27 cellular contexts compared by ENCODE assay signal in the genomic region with DNA sequence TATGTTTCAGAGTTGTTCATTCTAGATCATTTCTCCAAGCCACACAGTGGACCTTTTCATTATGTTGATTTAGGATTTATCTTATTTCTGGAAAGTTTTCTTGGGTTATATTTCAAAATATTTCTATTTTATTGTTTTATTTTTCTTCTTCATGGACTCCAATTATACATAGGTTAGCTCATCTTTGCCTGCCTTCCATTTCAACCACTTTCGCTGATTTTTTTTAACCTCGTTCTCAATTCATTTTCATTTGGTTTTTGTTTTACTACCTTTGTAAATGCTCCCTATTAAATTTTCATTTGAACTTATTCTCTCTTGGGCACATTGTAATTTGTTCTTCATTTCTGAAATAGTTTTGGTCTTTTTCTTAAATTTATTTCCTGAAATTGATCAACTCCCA.
"Had no signal": no experiment of that assay in that cellular context is flagged by ENCODE, and none has a peak within 500 bp of the region (broad histone marks: within the 10 kb centered on the region; RNA-seq: fewer than 3 reads in every experiment).

No MANE protein-coding gene starts in this region.

- ATAC-seq: activated CD4-positive, alpha-beta T cell treated with anti-CD3 and anti-CD28 coated beads for 36 hours; activated CD8-positive, alpha-beta memory T cell treated with anti-CD3 and anti-CD28 coated beads, Interleukin-2, amount 10 ng/mL, durations not matched to agents 7 days and 5 days; activated CD8-positive, alpha-beta T cell treated with anti-CD3 and anti-CD28 coated beads, Interleukin-2, amount 10 ng/mL, durations not matched to agents 7 days and 5 days; activated naive CD8-positive, alpha-beta T cell treated with anti-CD3 and anti-CD28 coated beads, Interleukin-2, amount 50 U/mL, for 24 hours; body of pancreas; gastroesophageal sphincter; heart right ventricle had no signal

- DNase-seq: activated CD4-positive, alpha-beta memory T cell treated with anti-CD3 and anti-CD28 coated beads for 36 hours; activated CD4-positive, alpha-beta T cell treated with anti-CD3 and anti-CD28 coated beads for 36 hours; activated CD4-positive, alpha-beta T cell treated with anti-CD3 and anti-CD28 coated beads, Interleukin-2, amount 10 ng/mL, durations not matched to agents 24 days and 14 days; activated CD4-positive, CD25-positive, alpha-beta regulatory T cell; activated CD4-positive, CD25-positive, alpha-beta regulatory T cell treated with anti-CD3 and anti-CD28 coated beads, Interleukin-2, amount 50 U/mL, for 72 hours; activated CD8-positive, alpha-beta memory T cell treated with anti-CD3 and anti-CD28 coated beads, Interleukin-2, amount 10 ng/mL, durations not matched to agents 7 days and 5 days; activated CD8-positive, alpha-beta memory T cell treated with anti-CD3 and anti-CD28 coated beads, Interleukin-2, amount 50 U/mL, for 4 hours; activated CD8-positive, alpha-beta T cell treated with anti-CD3 and anti-CD28 coated beads, Interleukin-2, amount 10 ng/mL, durations not matched to agents 7 days and 5 days; activated effector memory CD4-positive, alpha-beta T cell treated with anti-CD3 and anti-CD28 coated beads, Interleukin-2, amount 50 U/mL, for 16 hours; activated naive CD4-positive, alpha-beta T cell treated with anti-CD3 and anti-CD28 coated beads for 36 hours; activated naive CD8-positive, alpha-beta T cell treated with anti-CD3 and anti-CD28 coated beads for 36 hours; activated naive CD8-positive, alpha-beta T cell treated with anti-CD3 and anti-CD28 coated beads, Interleukin-2, amount 50 U/mL, for 24 hours; activated T-cell treated with anti-CD3 and anti-CD28 coated beads, Interleukin-2, amount 50 U/mL, for 1 hour; activated T-cell treated with anti-CD3 and anti-CD28 coated beads, Interleukin-2, amount 50 U/mL, for 48 hours; adrenal gland; amygdala; aorta; body of pancreas; central memory CD4-positive, alpha-beta T cell; cerebellar nuclear complex; colonic mucosa; effector CD8-positive, alpha-beta T cell; foreskin melanocyte; heart right ventricle; T-helper 2 cell had no signal

- H3K27ac ChIP-seq: adrenal gland, body of pancreas, cardiac muscle cell, colonic mucosa, gastroesophageal sphincter, heart right ventricle had no signal

- H3K4me1 ChIP-seq: adrenal gland, body of pancreas, colonic mucosa, gastroesophageal sphincter, heart right ventricle had no signal

- H3K4me3 ChIP-seq: adrenal gland, body of pancreas, cardiac muscle cell, colonic mucosa, gastroesophageal sphincter, heart right ventricle had no signal

- H3K36me3 ChIP-seq: adrenal gland, cardiac muscle cell, colonic mucosa, gastroesophageal sphincter, heart right ventricle had no signal

- H3K9me3 ChIP-seq: body of pancreas, colonic mucosa had no signal

- H3K27me3 ChIP-seq: adrenal gland, body of pancreas, colonic mucosa, gastroesophageal sphincter had no signal
